35 cellular contexts compared by ENCODE assay signal in genomic region chr13:56917966-56918365, GRCh38.
"Had no signal": no experiment of that assay in that cellular context is flagged by ENCODE, and none has a peak within 500 bp of the region (broad histone marks: within the 10 kb centered on the region; RNA-seq: fewer than 3 reads in every experiment).

No MANE protein-coding gene starts in this region.

- ATAC-seq: activated CD4-positive, CD25-positive, alpha-beta regulatory T cell treated with anti-CD3 and anti-CD28 coated beads, Interleukin-2, amount 50 U/mL, for 24 hours; activated CD8-positive, alpha-beta memory T cell treated with anti-CD3 and anti-CD28 coated beads, Interleukin-2, amount 10 ng/mL, durations not matched to agents 7 days and 5 days; activated CD8-positive, alpha-beta T cell treated with anti-CD3 and anti-CD28 coated beads, Interleukin-2, amount 10 ng/mL, durations not matched to agents 7 days and 5 days; activated naive CD4-positive, alpha-beta T cell treated with anti-CD3 and anti-CD28 coated beads, Interleukin-2, amount 50 U/mL, for 72 hours; activated T-cell treated with anti-CD3 and anti-CD28 coated beads, Interleukin-2, amount 50 U/mL, for 72 hours; foreskin keratinocyte; gastroesophageal sphincter; heart right ventricle; T-helper 17 cell had no signal

- DNase-seq: activated B cell treated with CpG ODN at 0.5 μM for 24 hours; activated CD4-positive, alpha-beta memory T cell treated with anti-CD3 and anti-CD28 coated beads for 36 hours; activated CD4-positive, alpha-beta T cell treated with anti-CD3 and anti-CD28 coated beads, Interleukin-2, amount 10 ng/mL, durations not matched to agents 24 days and 14 days; activated CD8-positive, alpha-beta memory T cell treated with anti-CD3 and anti-CD28 coated beads, Interleukin-2, amount 10 ng/mL, durations not matched to agents 7 days and 5 days; activated CD8-positive, alpha-beta memory T cell treated with anti-CD3 and anti-CD28 coated beads, Interleukin-2, amount 50 U/mL, for 4 hours; activated CD8-positive, alpha-beta T cell treated with anti-CD3 and anti-CD28 coated beads, Interleukin-2, amount 10 ng/mL, durations not matched to agents 7 days and 5 days; activated gamma-delta T cell; activated naive CD4-positive, alpha-beta T cell; activated naive CD4-positive, alpha-beta T cell treated with anti-CD3 and anti-CD28 coated beads, Interleukin-2, amount 10 ng/mL, durations not matched to agents 7 days and 5 days; activated naive CD8-positive, alpha-beta T cell treated with anti-CD3 and anti-CD28 coated beads, Interleukin-2, amount 10 ng/mL, durations not matched to agents 7 days and 5 days; activated T-cell treated with anti-CD3 and anti-CD28 coated beads, Interleukin-2, amount 50 U/mL, for 1 hour; activated T-cell treated with anti-CD3 and anti-CD28 coated beads, Interleukin-2, amount 50 U/mL, for 72 hours; central memory CD4-positive, alpha-beta T cell; cerebellar nuclear complex; dorsolateral prefrontal cortex; effector memory CD4-positive, alpha-beta T cell; endodermal cell; erythroblast; foreskin keratinocyte; heart right ventricle; T-helper 1 cell; T-helper 17 cell had no signal

- H3K36me3 ChIP-seq: ascending aorta, breast epithelium, cardiac muscle cell, esophagus muscularis mucosa, gastroesophageal sphincter, heart right ventricle had no signal

- H3K9me3 Mint-ChIP-seq: activated CD4-positive, alpha-beta T cell treated with anti-CD3 and anti-CD28 coated beads, Interleukin-2, amount 10 ng/mL, durations not matched to agents 24 days and 14 days; activated naive CD8-positive, alpha-beta T cell treated with anti-CD3 and anti-CD28 coated beads, Interleukin-2, amount 10 ng/mL, durations not matched to agents 7 days and 5 days; brain; dendritic cell treated with granulocyte-macrophage colony-stimulating factor and Interleukin-4, amounts not matched to agents 40 ng/mL and 50 ng/mL, for 4 days; endodermal cell had no signal

- H3K36me3 Mint-ChIP-seq: activated CD4-positive, alpha-beta memory T cell treated with anti-CD3 and anti-CD28 coated beads for 36 hours; activated CD8-positive, alpha-beta memory T cell treated with anti-CD3 and anti-CD28 coated beads, Interleukin-2, amount 10 ng/mL, durations not matched to agents 7 days and 5 days; activated naive CD4-positive, alpha-beta T cell treated with anti-CD3 and anti-CD28 coated beads, Interleukin-2, amount 10 ng/mL, durations not matched to agents 7 days and 5 days; activated naive CD8-positive, alpha-beta T cell treated with anti-CD3 and anti-CD28 coated beads, Interleukin-2, amount 10 ng/mL, durations not matched to agents 7 days and 5 days; brain had no signal

- H3K27ac ChIP-seq: ascending aorta, breast epithelium, cardiac muscle cell, coronary artery, dorsolateral prefrontal cortex, esophagus muscularis mucosa, foreskin keratinocyte, gastroesophageal sphincter, heart right ventricle, hepatocyte, VCaP had no signal

- H3K27me3 Mint-ChIP-seq: activated B cell treated with CpG ODN at 0.5 μM for 24 hours; activated CD4-positive, alpha-beta memory T cell treated with anti-CD3 and anti-CD28 coated beads for 36 hours; activated CD4-positive, alpha-beta T cell treated with anti-CD3 and anti-CD28 coated beads, Interleukin-2, amount 10 ng/mL, durations not matched to agents 24 days and 14 days; activated CD8-positive, alpha-beta memory T cell treated with anti-CD3 and anti-CD28 coated beads, Interleukin-2, amount 10 ng/mL, durations not matched to agents 7 days and 5 days; activated naive CD4-positive, alpha-beta T cell treated with anti-CD3 and anti-CD28 coated beads, Interleukin-2, amount 10 ng/mL, durations not matched to agents 7 days and 5 days; activated naive CD8-positive, alpha-beta T cell treated with anti-CD3 and anti-CD28 coated beads, Interleukin-2, amount 10 ng/mL, durations not matched to agents 7 days and 5 days; dendritic cell treated with granulocyte-macrophage colony-stimulating factor and Interleukin-4, amounts not matched to agents 40 ng/mL and 50 ng/mL, for 4 days; T-helper 17 cell had no signal

- H3K4me1 Mint-ChIP-seq: activated B cell treated with CpG ODN at 0.5 μM for 24 hours; activated CD4-positive, alpha-beta T cell treated with anti-CD3 and anti-CD28 coated beads, Interleukin-2, amount 10 ng/mL, durations not matched to agents 24 days and 14 days; activated CD8-positive, alpha-beta memory T cell treated with anti-CD3 and anti-CD28 coated beads, Interleukin-2, amount 10 ng/mL, durations not matched to agents 7 days and 5 days; activated naive CD4-positive, alpha-beta T cell treated with anti-CD3 and anti-CD28 coated beads, Interleukin-2, amount 10 ng/mL, durations not matched to agents 7 days and 5 days; activated naive CD8-positive, alpha-beta T cell treated with anti-CD3 and anti-CD28 coated beads, Interleukin-2, amount 10 ng/mL, durations not matched to agents 7 days and 5 days; brain; endodermal cell; T-helper 17 cell had no signal

- H3K4me3 Mint-ChIP-seq: activated B cell treated with CpG ODN at 0.5 μM for 24 hours; activated CD4-positive, alpha-beta memory T cell treated with anti-CD3 and anti-CD28 coated beads for 36 hours; activated CD4-positive, alpha-beta T cell treated with anti-CD3 and anti-CD28 coated beads, Interleukin-2, amount 10 ng/mL, durations not matched to agents 24 days and 14 days; activated CD8-positive, alpha-beta memory T cell treated with anti-CD3 and anti-CD28 coated beads, Interleukin-2, amount 10 ng/mL, durations not matched to agents 7 days and 5 days; activated CD8-positive, alpha-beta T cell treated with anti-CD3 and anti-CD28 coated beads, Interleukin-2, amount 10 ng/mL, durations not matched to agents 7 days and 5 days; activated naive CD4-positive, alpha-beta T cell treated with anti-CD3 and anti-CD28 coated beads, Interleukin-2, amount 10 ng/mL, durations not matched to agents 7 days and 5 days; activated naive CD8-positive, alpha-beta T cell treated with anti-CD3 and anti-CD28 coated beads, Interleukin-2, amount 10 ng/mL, durations not matched to agents 7 days and 5 days; activated T-cell treated with anti-CD3 and anti-CD28 coated beads, Interleukin-2, amount 50 U/mL, for 72 hours; brain; dendritic cell treated with granulocyte-macrophage colony-stimulating factor and Interleukin-4, amounts not matched to agents 40 ng/mL and 50 ng/mL, for 4 days; endodermal cell; T-helper 17 cell; T-helper 2 cell treated with Interferon-gamma antibody and Interleukin-4, amounts not matched to agents 5 μg/mL and 100 μg/mL, for 36 hours had no signal

- H3K27me3 ChIP-seq: ascending aorta, breast epithelium, cardiac muscle cell, dorsolateral prefrontal cortex, esophagus muscularis mucosa, foreskin keratinocyte, gastroesophageal sphincter, heart right ventricle, hepatocyte had no signal

- H3K4me1 ChIP-seq: ascending aorta, breast epithelium, esophagus muscularis mucosa, foreskin keratinocyte, gastroesophageal sphincter, heart right ventricle had no signal

- H3K9me3 ChIP-seq: ascending aorta, breast epithelium, esophagus muscularis mucosa, gastroesophageal sphincter had no signal

- H3K4me3 ChIP-seq: ascending aorta, breast epithelium, cardiac muscle cell, coronary artery, dorsolateral prefrontal cortex, esophagus muscularis mucosa, gastroesophageal sphincter, heart right ventricle, hepatocyte had no signal

- H3K27ac Mint-ChIP-seq: activated B cell treated with CpG ODN at 0.5 μM for 24 hours; activated CD4-positive, alpha-beta memory T cell treated with anti-CD3 and anti-CD28 coated beads for 36 hours; activated CD4-positive, alpha-beta T cell treated with anti-CD3 and anti-CD28 coated beads, Interleukin-2, amount 10 ng/mL, durations not matched to agents 24 days and 14 days; activated CD8-positive, alpha-beta memory T cell treated with anti-CD3 and anti-CD28 coated beads, Interleukin-2, amount 10 ng/mL, durations not matched to agents 7 days and 5 days; activated CD8-positive, alpha-beta T cell treated with anti-CD3 and anti-CD28 coated beads, Interleukin-2, amount 10 ng/mL, durations not matched to agents 7 days and 5 days; activated naive CD4-positive, alpha-beta T cell treated with anti-CD3 and anti-CD28 coated beads, Interleukin-2, amount 10 ng/mL, durations not matched to agents 7 days and 5 days; activated naive CD4-positive, alpha-beta T cell treated with anti-CD3 and anti-CD28 coated beads, Interleukin-2, amount 50 U/mL, for 72 hours; activated naive CD8-positive, alpha-beta T cell treated with anti-CD3 and anti-CD28 coated beads, Interleukin-2, amount 10 ng/mL, durations not matched to agents 7 days and 5 days; activated T-cell treated with anti-CD3 and anti-CD28 coated beads, Interleukin-2, amount 50 U/mL, for 72 hours; brain; dendritic cell treated with granulocyte-macrophage colony-stimulating factor and Interleukin-4, amounts not matched to agents 40 ng/mL and 50 ng/mL, for 4 days; endodermal cell; T-helper 17 cell; T-helper 2 cell treated with Interferon-gamma antibody and Interleukin-4, amounts not matched to agents 5 μg/mL and 100 μg/mL, for 36 hours had no signal
